Comparison of ENCODE assay signal across 18 cellular contexts in the genomic region with DNA sequence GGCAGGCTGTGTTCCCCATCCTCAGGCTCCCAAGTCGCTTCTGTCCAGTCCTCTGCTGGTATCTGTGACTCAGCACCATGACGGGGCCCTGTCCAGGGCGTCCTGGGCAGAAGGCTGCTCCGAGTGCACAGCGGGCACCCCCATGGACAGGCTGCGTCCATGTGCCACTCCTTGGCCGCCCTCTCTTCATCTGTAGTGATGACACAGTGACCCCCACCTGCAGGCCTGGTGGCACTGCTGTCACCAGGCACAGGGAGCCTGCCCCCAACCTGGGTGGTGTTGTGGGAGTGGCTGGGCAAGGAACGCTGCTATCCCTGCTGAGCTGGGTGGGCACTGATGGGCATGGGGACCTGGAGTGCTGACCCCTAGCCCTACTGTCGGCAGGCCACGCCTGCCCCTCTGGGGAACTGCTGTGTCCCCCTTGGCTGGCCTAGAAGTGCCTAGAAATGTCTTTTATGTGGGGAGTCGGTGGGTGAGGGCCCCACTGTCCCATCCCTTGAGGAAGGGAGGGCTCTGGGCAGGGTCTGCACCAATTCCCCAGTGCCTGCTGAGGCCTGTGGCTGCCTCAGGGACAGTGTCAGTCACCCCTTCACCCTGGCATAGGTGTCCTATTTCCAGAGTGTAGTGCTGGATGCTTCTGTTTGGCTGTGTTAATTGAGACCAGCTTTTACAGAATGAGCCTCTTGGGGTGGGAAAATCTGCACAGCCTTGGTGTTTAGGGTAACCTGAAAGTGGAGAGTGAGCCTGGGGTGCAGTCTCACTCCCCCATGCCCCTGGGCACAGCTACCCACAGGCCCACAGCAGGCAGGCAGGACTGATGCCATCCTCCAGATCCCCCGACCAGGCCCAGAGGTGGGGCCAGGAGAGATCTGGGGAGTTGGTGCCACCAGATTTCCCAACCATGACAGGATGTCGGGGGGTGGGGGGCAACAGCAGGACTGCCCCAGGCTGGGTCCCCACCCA. TPM values are rescaled to one million over a fixed set of nuclear protein-coding genes. Genes with fewer than 3 reads are reported as not detected.
DNase-seq lines count a peak whose midpoint lies in the region; ATAC-seq and TF ChIP-seq lines count a peak whose summit lies in the region.
"Had no signal": no experiment of that assay in that cellular context is flagged by ENCODE, and none has a peak within 500 bp of the region (broad histone marks: within the 10 kb centered on the region; RNA-seq: fewer than 3 reads in every experiment).

No MANE protein-coding gene starts in this region.

- H3K27me3 ChIP-seq in BLaER1 (no peaks in the 10 kb centered on the region), mesenchymal stem cell (ENCODE audit: control insufficient read depth in 1 of 2, insufficient read depth in 1 of 2, low read length in 2 of 2) (peaks cover 14 to 61% of the 10 kb centered on the region in 2 experiments)

- TF ChIP-seq CTCF in GM20000 (IDR thresholded peaks at IDR 0.05; ENCODE audit: extremely low read depth, missing control alignments) (no peak), brain (conservative IDR thresholded peaks at IDR 0.05) (no peak)

- H3K4me1 ChIP-seq in BLaER1 (peaks cover 100% of the 10 kb centered on the region), mesenchymal stem cell (ENCODE audit: control insufficient read depth, insufficient read depth, low read depth, low read length) (peaks cover 7% of the 10 kb centered on the region)
- H3K4me1 ChIP-seq: A549, Caco-2 had no signal

- no peaks in the 10 kb centered on the region for H4K20me1 ChIP-seq in BLaER1

- no peak for ATAC-seq in GM19035 (IDR thresholded peaks at IDR 0.05; ENCODE audit: unreplicated experiment)
- ATAC-seq in GM21381 (IDR thresholded peaks at IDR 0.05; ENCODE audit: unreplicated experiment), result no peak
- ATAC-seq: A549; CD8-positive, alpha-beta T cell had no signal

- peak overlapping the region; percentile 24 for H4K91ac ChIP-seq in mesenchymal stem cell (ENCODE audit: low read length)

- peak overlapping the region in 1 of 2 experiments; percentile 19 for H3K14ac ChIP-seq in mesenchymal stem cell (ENCODE audit: low read length in 2 of 2)

- no peak overlapping the region for H2BK12ac ChIP-seq in mesenchymal stem cell (ENCODE audit: low read length in 2 of 2)

- no peak overlapping the region for H2BK15ac ChIP-seq in mesenchymal stem cell (ENCODE audit: low read depth, poor library complexity, severe bottlenecking)

- H2AK5ac ChIP-seq in mesenchymal stem cell (ENCODE audit: low read length, severe bottlenecking), result no peak overlapping the region

- H3K79me1 ChIP-seq in mesenchymal stem cell (replicated peaks; ENCODE audit: low read length, poor library complexity, severe bottlenecking), result no peaks in the 10 kb centered on the region

- no peak overlapping the region for H4K8ac ChIP-seq in mesenchymal stem cell (ENCODE audit: low read length)

- no peaks in the 10 kb centered on the region for H3K27me3 Mint-ChIP-seq in brain
- H3K27me3 Mint-ChIP-seq: B cell; CD4-positive, alpha-beta T cell had no signal

- peak overlapping the region; percentile 94 for H3K4me2 ChIP-seq in BLaER1
- no peak overlapping the region for H3K4me2 ChIP-seq in mesenchymal stem cell (ENCODE audit: low read length, poor library complexity, severe bottlenecking)
- H3K4me2 ChIP-seq: A549 had no signal

- H3K4me3 Mint-ChIP-seq in brain, result no peak overlapping the region
- H3K4me3 Mint-ChIP-seq: B cell; CD4-positive, alpha-beta T cell; CD8-positive, alpha-beta T cell had no signal

- DNase-seq in GM20000 (ENCODE audit: low spot score), result peak; percentile 13
- no peak for DNase-seq in mesenchymal stem cell
- DNase-seq in T1000 (lab: John Stamatoyannopoulos, UW), result no peak
- DNase-seq in RPMI8226, result no peak
- DNase-seq: AML-193; Caco-2; Calu3; CD4-positive, alpha-beta T cell; CD8-positive, alpha-beta T cell; GF-D8 had no signal

- H3K36me3 ChIP-seq in BLaER1 (no peaks in the 10 kb centered on the region), mesenchymal stem cell (ENCODE audit: control insufficient read depth in 1 of 2, insufficient read depth in 2 of 2, low read depth in 1 of 2, low read length in 2 of 2) (no peaks in the 10 kb centered on the region)

- H3K9me3 Mint-ChIP-seq in brain, result peaks cover 0 to 3% (median 0%) of the 10 kb centered on the region in 5 experiments
- H3K9me3 Mint-ChIP-seq: CD4-positive, alpha-beta T cell; CD8-positive, alpha-beta T cell had no signal

- peak overlapping the region in 3 of 5 experiments; percentile 20 to 91 (median 58) for H3K27ac Mint-ChIP-seq in brain
- H3K27ac Mint-ChIP-seq: B cell; CD4-positive, alpha-beta T cell; CD8-positive, alpha-beta T cell had no signal

- H2BK5ac ChIP-seq in mesenchymal stem cell (ENCODE audit: low read depth, low read length, poor library complexity, severe bottlenecking), result no peak overlapping the region

- H3K4me3 ChIP-seq in BLaER1 (no peak overlapping the region), mesenchymal stem cell (ENCODE audit: insufficient read depth in 1 of 2, low read depth in 1 of 2, low read length in 2 of 2) (peak overlapping the region in 1 of 2 experiments; percentile 5)
- H3K4me3 ChIP-seq: A549 had no signal

- peaks cover 45% of the 10 kb centered on the region for H3K4me1 Mint-ChIP-seq in brain

- no peak overlapping the region for H3K23ac ChIP-seq in mesenchymal stem cell (ENCODE audit: low read length in 2 of 2)

- WGBS in mesenchymal stem cell, result 77% methylated on average over 13 of the region's 13 CpGs

- peak overlapping the region; percentile 89 for H3K27ac ChIP-seq in BLaER1
- no peak overlapping the region for H3K27ac ChIP-seq in mesenchymal stem cell (ENCODE audit: low read length, poor library complexity, severe bottlenecking)
- H3K27ac ChIP-seq: 22Rv1, A549, C4-2B had no signal

- no peak overlapping the region for H3K4ac ChIP-seq in mesenchymal stem cell (ENCODE audit: low read depth in 1 of 2, low read length in 2 of 2)

- H3K36me3 Mint-ChIP-seq in brain, result no peaks in the 10 kb centered on the region
- H3K36me3 Mint-ChIP-seq: CD8-positive, alpha-beta T cell had no signal

- no peak overlapping the region for H2BK120ac ChIP-seq in mesenchymal stem cell (ENCODE audit: low read depth, low read length)

- H2AFZ ChIP-seq in mesenchymal stem cell (ENCODE audit: low read depth, low read length), result no peak overlapping the region

- no peak overlapping the region for H3K18ac ChIP-seq in mesenchymal stem cell (ENCODE audit: low read depth in 1 of 2, low read length in 2 of 2)

- H3K9me3 ChIP-seq in BLaER1, result no peaks in the 10 kb centered on the region
- no peaks in the 10 kb centered on the region for H3K9me3 ChIP-seq in mesenchymal stem cell (ENCODE audit: control insufficient read depth, low read length)
- H3K9me3 ChIP-seq: A549, Caco-2 had no signal

- H3K9ac ChIP-seq in BLaER1 (peak overlapping the region; percentile 9), mesenchymal stem cell (ENCODE audit: low read length) (no peak overlapping the region)

RNA-seq across cellular contexts. Expression of gene RTN4R, which starts 34.5 kb away (rescaled TPM):
- polyA plus RNA-seq in brain (ENCODE audit: insufficient read depth, low read depth, low replicate concordance), result 21.3 TPM
- polyA plus RNA-seq in mesenchymal stem cell (2013, experiment 1 of 2), result 0.79 TPM
- polyA plus RNA-seq in mesenchymal stem cell (2013, experiment 2 of 2), result 0.93 TPM
